ENCODE assay signal across 25 cellular contexts in the genomic region with DNA sequence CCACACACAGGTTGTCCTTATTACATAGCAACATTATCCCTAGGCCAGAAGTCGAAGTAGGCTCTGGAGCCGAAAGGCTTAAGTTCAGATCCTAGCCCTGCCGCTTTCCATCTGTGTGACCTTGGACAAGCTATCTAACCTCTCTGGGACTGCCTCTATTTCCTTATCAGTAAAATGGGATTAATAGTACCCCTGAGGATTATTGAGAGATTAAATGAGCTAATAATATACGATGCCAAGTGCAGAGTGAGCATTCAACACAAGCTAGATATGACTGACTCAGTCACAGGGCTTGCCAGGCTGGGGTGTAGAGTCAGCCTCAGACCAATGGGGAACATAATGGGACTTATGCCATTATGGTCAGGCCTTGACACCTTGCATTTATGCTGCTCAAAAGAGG.
"Had no signal": no experiment of that assay in that cellular context is flagged by ENCODE, and none has a peak within 500 bp of the region (broad histone marks: within the 10 kb centered on the region; RNA-seq: fewer than 3 reads in every experiment).

No MANE protein-coding gene starts in this region.

- DNase-seq: activated CD4-positive, alpha-beta T cell treated with anti-CD3 and anti-CD28 coated beads for 48 hours; activated CD4-positive, alpha-beta T cell treated with anti-CD3 and anti-CD28 coated beads, Interleukin-2, amount 50 U/mL, for 4 hours; activated CD4-positive, CD25-positive, alpha-beta regulatory T cell treated with anti-CD3 and anti-CD28 coated beads, Interleukin-2, amount 50 U/mL, for 72 hours; activated CD8-positive, alpha-beta memory T cell treated with anti-CD3 and anti-CD28 coated beads, Interleukin-2, amount 10 ng/mL, durations not matched to agents 7 days and 5 days; activated CD8-positive, alpha-beta T cell treated with anti-CD3 and anti-CD28 coated beads, Interleukin-2, amount 10 ng/mL, durations not matched to agents 7 days and 5 days; activated gamma-delta T cell; activated naive CD4-positive, alpha-beta T cell treated with anti-CD3 and anti-CD28 coated beads for 36 hours; activated T-cell treated with anti-CD3 and anti-CD28 coated beads, Interleukin-2, amount 50 U/mL, for 4 hours; brain microvascular endothelial cell; Kasumi-1; KBM-7; NCI-H1092; NCI-H1417; NCI-H1930; NCI-H2171; NCI-H2227 treated with DMSO at 0.1 percent for 48 hours; NCI-H446 treated with DMSO at 0.1 percent for 48 hours; NCI-H524 treated with DMSO at 0.1 percent for 48 hours; NCI-H748 treated with DMSO at 0.1 percent for 48 hours; SIG-M5; T-helper 17 cell; T-helper 9 cell had no signal

- H3K27ac ChIP-seq: brain microvascular endothelial cell, cardiac muscle cell had no signal

- H3K4me3 ChIP-seq: cardiac muscle cell had no signal

- ATAC-seq: activated CD8-positive, alpha-beta memory T cell treated with anti-CD3 and anti-CD28 coated beads, Interleukin-2, amount 10 ng/mL, durations not matched to agents 7 days and 5 days; activated CD8-positive, alpha-beta T cell treated with anti-CD3 and anti-CD28 coated beads, Interleukin-2, amount 10 ng/mL, durations not matched to agents 7 days and 5 days; activated T-cell treated with anti-CD3 and anti-CD28 coated beads, Interleukin-2, amount 50 U/mL, for 4 hours; activated T-helper 17 cell treated with anti-CD3 and anti-CD28 coated beads, Interleukin-2, amount 50 U/mL, for 72 hours; T-helper 17 cell; WTC11 had no signal

- H3K36me3 ChIP-seq: brain microvascular endothelial cell, cardiac muscle cell had no signal

- H3K27me3 ChIP-seq: brain microvascular endothelial cell, cardiac muscle cell had no signal
